In the genomic region with DNA sequence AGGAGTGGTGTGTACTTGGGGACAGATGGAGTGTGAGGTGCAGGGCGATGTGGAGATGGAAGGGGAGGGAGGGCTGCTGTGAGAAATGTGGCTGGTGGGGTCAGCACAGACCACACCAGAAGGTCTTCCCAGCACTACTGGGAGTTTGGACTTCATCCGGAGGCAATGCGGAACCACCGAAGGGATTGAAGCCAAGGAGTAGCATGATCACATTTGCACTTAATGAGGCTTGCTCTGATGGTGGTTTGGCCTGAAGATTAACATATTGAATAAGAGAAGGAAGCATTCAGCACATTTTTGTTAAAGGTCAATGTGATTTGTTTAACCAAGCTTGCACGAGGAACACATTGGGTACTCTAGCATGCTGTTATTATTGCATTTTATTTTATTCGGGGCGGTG, we compare ENCODE assay signal across 1 cellular context.
TF ChIP-seq lines count a peak whose summit lies in the region.

No MANE protein-coding gene starts in this region.

TF ChIP-seq in GM23338, 12 proteins besides CTCF, POLR2A, EP300 and RAD21 (continued from another document):
- TF ChIP-seq, protein P1, sequence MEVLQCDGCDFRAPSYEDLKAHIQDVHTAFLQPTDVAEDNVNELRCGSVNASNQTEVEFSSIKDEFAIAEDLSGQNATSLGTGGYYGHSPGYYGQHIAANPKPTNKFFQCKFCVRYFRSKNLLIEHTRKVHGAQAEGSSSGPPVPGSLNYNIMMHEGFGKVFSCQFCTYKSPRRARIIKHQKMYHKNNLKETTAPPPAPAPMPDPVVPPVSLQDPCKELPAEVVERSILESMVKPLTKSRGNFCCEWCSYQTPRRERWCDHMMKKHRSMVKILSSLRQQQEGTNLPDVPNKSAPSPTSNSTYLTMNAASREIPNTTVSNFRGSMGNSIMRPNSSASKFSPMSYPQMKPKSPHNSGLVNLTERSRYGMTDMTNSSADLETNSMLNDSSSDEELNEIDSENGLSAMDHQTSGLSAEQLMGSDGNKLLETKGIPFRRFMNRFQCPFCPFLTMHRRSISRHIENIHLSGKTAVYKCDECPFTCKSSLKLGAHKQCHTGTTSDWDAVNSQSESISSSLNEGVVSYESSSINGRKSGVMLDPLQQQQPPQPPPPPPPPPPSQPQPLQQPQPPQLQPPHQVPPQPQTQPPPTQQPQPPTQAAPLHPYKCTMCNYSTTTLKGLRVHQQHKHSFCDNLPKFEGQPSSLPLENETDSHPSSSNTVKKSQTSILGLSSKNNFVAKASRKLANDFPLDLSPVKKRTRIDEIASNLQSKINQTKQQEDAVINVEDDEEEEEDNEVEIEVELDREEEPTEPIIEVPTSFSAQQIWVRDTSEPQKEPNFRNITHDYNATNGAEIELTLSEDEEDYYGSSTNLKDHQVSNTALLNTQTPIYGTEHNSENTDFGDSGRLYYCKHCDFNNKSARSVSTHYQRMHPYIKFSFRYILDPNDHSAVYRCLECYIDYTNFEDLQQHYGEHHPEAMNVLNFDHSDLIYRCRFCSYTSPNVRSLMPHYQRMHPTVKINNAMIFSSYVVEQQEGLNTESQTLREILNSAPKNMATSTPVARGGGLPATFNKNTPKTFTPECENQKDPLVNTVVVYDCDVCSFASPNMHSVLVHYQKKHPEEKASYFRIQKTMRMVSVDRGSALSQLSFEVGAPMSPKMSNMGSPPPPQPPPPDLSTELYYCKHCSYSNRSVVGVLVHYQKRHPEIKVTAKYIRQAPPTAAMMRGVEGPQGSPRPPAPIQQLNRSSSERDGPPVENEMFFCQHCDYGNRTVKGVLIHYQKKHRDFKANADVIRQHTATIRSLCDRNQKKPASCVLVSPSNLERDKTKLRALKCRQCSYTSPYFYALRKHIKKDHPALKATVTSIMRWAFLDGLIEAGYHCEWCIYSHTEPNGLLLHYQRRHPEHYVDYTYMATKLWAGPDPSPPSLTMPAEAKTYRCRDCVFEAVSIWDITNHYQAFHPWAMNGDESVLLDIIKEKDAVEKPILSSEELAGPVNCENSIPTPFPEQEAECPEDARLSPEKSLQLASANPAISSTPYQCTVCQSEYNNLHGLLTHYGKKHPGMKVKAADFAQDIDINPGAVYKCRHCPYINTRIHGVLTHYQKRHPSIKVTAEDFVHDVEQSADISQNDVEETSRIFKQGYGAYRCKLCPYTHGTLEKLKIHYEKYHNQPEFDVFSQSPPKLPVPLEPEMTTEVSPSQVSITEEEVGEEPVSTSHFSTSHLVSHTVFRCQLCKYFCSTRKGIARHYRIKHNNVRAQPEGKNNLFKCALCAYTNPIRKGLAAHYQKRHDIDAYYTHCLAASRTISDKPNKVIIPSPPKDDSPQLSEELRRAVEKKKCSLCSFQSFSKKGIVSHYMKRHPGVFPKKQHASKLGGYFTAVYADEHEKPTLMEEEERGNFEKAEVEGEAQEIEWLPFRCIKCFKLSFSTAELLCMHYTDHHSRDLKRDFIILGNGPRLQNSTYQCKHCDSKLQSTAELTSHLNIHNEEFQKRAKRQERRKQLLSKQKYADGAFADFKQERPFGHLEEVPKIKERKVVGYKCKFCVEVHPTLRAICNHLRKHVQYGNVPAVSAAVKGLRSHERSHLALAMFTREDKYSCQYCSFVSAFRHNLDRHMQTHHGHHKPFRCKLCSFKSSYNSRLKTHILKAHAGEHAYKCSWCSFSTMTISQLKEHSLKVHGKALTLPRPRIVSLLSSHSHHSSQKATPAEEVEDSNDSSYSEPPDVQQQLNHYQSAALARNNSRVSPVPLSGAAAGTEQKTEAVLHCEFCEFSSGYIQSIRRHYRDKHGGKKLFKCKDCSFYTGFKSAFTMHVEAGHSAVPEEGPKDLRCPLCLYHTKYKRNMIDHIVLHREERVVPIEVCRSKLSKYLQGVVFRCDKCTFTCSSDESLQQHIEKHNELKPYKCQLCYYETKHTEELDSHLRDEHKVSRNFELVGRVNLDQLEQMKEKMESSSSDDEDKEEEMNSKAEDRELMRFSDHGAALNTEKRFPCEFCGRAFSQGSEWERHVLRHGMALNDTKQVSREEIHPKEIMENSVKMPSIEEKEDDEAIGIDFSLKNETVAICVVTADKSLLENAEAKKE (CRISPR knock-in tag; IDR thresholded peaks at IDR 0.05), result no peak
- no peak for TF ChIP-seq STAT1 (IDR thresholded peaks at IDR 0.05; ENCODE audit: unreplicated experiment)
- TF ChIP-seq ZNF331 (CRISPR knock-in tag; IDR thresholded peaks at IDR 0.05; ENCODE audit: low read depth), result no peak
- no peak for TF ChIP-seq ZNF114 (CRISPR knock-in tag; IDR thresholded peaks at IDR 0.05)
